ENCODE assay signal across 23 cellular contexts in genomic region chr17:48574523-48575065, GRCh38. TPM values are rescaled to one million over a fixed set of nuclear protein-coding genes. Genes with fewer than 3 reads are reported as not detected.
DNase-seq lines count a peak whose midpoint lies in the region; ATAC-seq and TF ChIP-seq lines count a peak whose summit lies in the region.
"Had no signal": no experiment of that assay in that cellular context is flagged by ENCODE, and none has a peak within 500 bp of the region (broad histone marks: within the 10 kb centered on the region; RNA-seq: fewer than 3 reads in every experiment).

No MANE protein-coding gene starts in this region.

- peaks cover 99% of the 10 kb centered on the region for H3K36me3 Mint-ChIP-seq in Calu3 (ENCODE audit: insufficient read depth, unreplicated experiment)
- H3K36me3 Mint-ChIP-seq: stimulated activated memory B cell treated with anti-CD40 and anti-IgM and Interleukin-4, amounts not matched to agents 10 μg/mL and 1 μg/mL and 100 μg/mL, for 72 hours had no signal

- peaks cover 75% of the 10 kb centered on the region for H3K4me1 ChIP-seq in adipocyte (ENCODE audit: control insufficient read depth, insufficient read depth, low read length)
- H3K4me1 ChIP-seq in sigmoid colon, result peaks cover 0 to 92% (median 74%) of the 10 kb centered on the region in 4 donors

- H3K9me3 ChIP-seq in adipocyte (ENCODE audit: control insufficient read depth, low read length) (no peaks in the 10 kb centered on the region), sigmoid colon (no peaks in the 10 kb centered on the region)
- H3K9me3 ChIP-seq: SJSA1, vagina had no signal

- peaks cover 51% of the 10 kb centered on the region for H3K4me1 Mint-ChIP-seq in Calu3 (ENCODE audit: low read depth, unreplicated experiment)

- no peak for ATAC-seq in HG02759 (IDR thresholded peaks at IDR 0.05; ENCODE audit: unreplicated experiment)
- no peak for ATAC-seq in GM19395 (IDR thresholded peaks at IDR 0.05; ENCODE audit: unreplicated experiment)
- ATAC-seq: GM12878; left lobe of liver; naive thymus-derived CD4-positive, alpha-beta T cell; stimulated activated memory B cell treated with anti-CD40 and anti-IgM and Interleukin-4, amounts not matched to agents 10 μg/mL and 1 μg/mL and 100 μg/mL, for 72 hours had no signal

- intact Hi-C loops in Calu3 (cut with micrococcal nuclease; ENCODE audit: unreplicated experiment), result loop anchor here (5.0 kb wide), 2 partner anchors 32 to 282 kb away; no protein-coding TSS in a partner anchor
- intact Hi-C loops in sigmoid colon (cut with DNase I), result no loop called here

- no peak overlapping the region for H3K4me3 Mint-ChIP-seq in Calu3 (ENCODE audit: low read depth, unreplicated experiment)
- H3K4me3 Mint-ChIP-seq: activated CD4-positive, alpha-beta T cell treated with anti-CD3 and anti-CD28 coated beads, Interleukin-2, amount 10 ng/mL, durations not matched to agents 24 days and 14 days; activated naive CD4-positive, alpha-beta T cell treated with anti-CD3 and anti-CD28 coated beads, Interleukin-2, amount 50 U/mL, for 24 hours; H9; stimulated activated memory B cell treated with anti-CD40 and anti-IgM and Interleukin-4, amounts not matched to agents 10 μg/mL and 1 μg/mL and 100 μg/mL, for 72 hours had no signal

- peaks cover 16% of the 10 kb centered on the region for H3K27me3 Mint-ChIP-seq in Calu3 (ENCODE audit: unreplicated experiment)

- H3K4me3 ChIP-seq in adipocyte (ENCODE audit: low read length), result peak overlapping the region; percentile 73
- H3K4me3 ChIP-seq in fibroblast of mammary gland (ENCODE audit: control insufficient read depth, low read depth, low read length), result peak overlapping the region; percentile 36
- H3K4me3 ChIP-seq in sigmoid colon, result peak overlapping the region; percentile 5 to 84 (median 44)
- H3K4me3 ChIP-seq: GM12878, SJSA1, vagina had no signal

- no TSS peak for BruUV-seq in Calu3 (replicated peaks; lab: Mats Ljungman, UMichigan)

- H3K9me3 Mint-ChIP-seq in Calu3 (ENCODE audit: low read depth, unreplicated experiment), result no peaks in the 10 kb centered on the region
- H3K9me3 Mint-ChIP-seq: activated CD4-positive, alpha-beta T cell treated with anti-CD3 and anti-CD28 coated beads, Interleukin-2, amount 10 ng/mL, durations not matched to agents 24 days and 14 days; activated naive CD4-positive, alpha-beta T cell treated with anti-CD3 and anti-CD28 coated beads, Interleukin-2, amount 50 U/mL, for 24 hours; stimulated activated memory B cell treated with anti-CD40 and anti-IgM and Interleukin-4, amounts not matched to agents 10 μg/mL and 1 μg/mL and 100 μg/mL, for 72 hours had no signal

- H3K27ac Mint-ChIP-seq in Calu3 (ENCODE audit: unreplicated experiment), result peak overlapping the region; percentile 66
- H3K27ac Mint-ChIP-seq: activated CD4-positive, alpha-beta T cell treated with anti-CD3 and anti-CD28 coated beads, Interleukin-2, amount 10 ng/mL, durations not matched to agents 24 days and 14 days; activated naive CD4-positive, alpha-beta T cell treated with anti-CD3 and anti-CD28 coated beads, Interleukin-2, amount 50 U/mL, for 24 hours; H9; stimulated activated memory B cell treated with anti-CD40 and anti-IgM and Interleukin-4, amounts not matched to agents 10 μg/mL and 1 μg/mL and 100 μg/mL, for 72 hours had no signal

- no peak for DNase-seq in Calu3
- DNase-seq in adipocyte (ENCODE audit: low read depth), result no peak
- no peak for DNase-seq in fibroblast of mammary gland (ENCODE audit: low read depth)
- no peak for DNase-seq in sigmoid colon
- DNase-seq in AG08396 (ENCODE audit: low spot score), result no peak
- no peak for DNase-seq in stimulated activated CD4-positive, alpha-beta T cell treated with anti-CD3 and anti-CD28 coated beads, Interleukin-4, amount 100 ng/mL, for 24 hours
- DNase-seq: activated CD4-positive, alpha-beta T cell treated with anti-CD3 and anti-CD28 coated beads, Interleukin-2, amount 10 ng/mL, durations not matched to agents 24 days and 14 days; activated T-cell treated with anti-CD3 and anti-CD28 coated beads for 4 hours; effector CD4-positive, alpha-beta T cell; foreskin fibroblast; H9; naive thymus-derived CD4-positive, alpha-beta T cell; NCI-H524 had no signal

- TF ChIP-seq POLR2A in sigmoid colon (IDR thresholded peaks at IDR 0.05), result no peak

- WGBS in sigmoid colon, 2 donors, result 79 to 83% methylated on average over 6 of the region's 6 CpGs

- H3K36me3 ChIP-seq in adipocyte (ENCODE audit: control insufficient read depth, insufficient read depth, low read length, severe bottlenecking) (no peaks in the 10 kb centered on the region), sigmoid colon (no peaks in the 10 kb centered on the region)
- H3K36me3 ChIP-seq: vagina had no signal

- CTCF ChIA-PET in Calu3 (lab: Charles Lee), result interaction anchor here (1.2 kb wide), 1 partner anchor 222 kb away, joined by 3 read pairs; no protein-coding TSS in a partner anchor

- TF ChIP-seq EP300 in sigmoid colon (IDR thresholded peaks at IDR 0.05), result no peak

- no peak for TF ChIP-seq CTCF in Calu3 (IDR thresholded peaks at IDR 0.05; ENCODE audit: unreplicated experiment)
- TF ChIP-seq CTCF in fibroblast of mammary gland (conservative IDR thresholded peaks at IDR 0.05; ENCODE audit: control insufficient read depth, insufficient read depth, low read depth, low read length), result no peak
- no peak for TF ChIP-seq CTCF in sigmoid colon (IDR thresholded peaks at IDR 0.05)

- H3K9ac ChIP-seq in adipocyte (ENCODE audit: low read length), result peak overlapping the region; percentile 88

- H3K27ac ChIP-seq in sigmoid colon, result peak overlapping the region; percentile 94 to 99 (median 96)
- H3K27ac ChIP-seq: SJSA1 had no signal

- H3K27me3 ChIP-seq in adipocyte (replicated peaks; ENCODE audit: control insufficient read depth, insufficient read depth, low read length) (no peaks in the 10 kb centered on the region), sigmoid colon (no peaks in the 10 kb centered on the region)
- H3K27me3 ChIP-seq: SJSA1, vagina had no signal

RNA-seq across cellular contexts. Expression of gene HOXB4, which starts 3.6 kb away (rescaled TPM):
- total RNA-seq in Calu3 (2022), result 28.0 and 31.1 TPM in 2 replicates
- 1 to 10 TPM; 4.6 to 8.3 (median 5.4) TPM for total RNA-seq in sigmoid colon
- 1 to 10 TPM in 2 of 3 donors, under 1 TPM in 1; 0.23 to 2.7 (median 1.2) TPM for polyA plus RNA-seq in sigmoid colon
- total RNA-seq: H9 had no signal
- polyA plus RNA-seq: naive thymus-derived CD4-positive, alpha-beta T cell had no signal

RNA-seq across cellular contexts. Expression of gene HOXB3, which starts 15.4 kb away (rescaled TPM):
- 151 and 154 TPM in 2 replicates for total RNA-seq in Calu3 (2022)
- total RNA-seq in sigmoid colon, result 10 to 100 TPM; 25.3 to 64.3 (median 30.1) TPM
- polyA plus RNA-seq in sigmoid colon, result 10 to 100 TPM in 2 of 3 donors, 1 to 10 TPM in 1; 6.2 to 16.7 (median 10.2) TPM
- total RNA-seq: H9 had no signal

RNA-seq across cellular contexts. Expression of gene HOXB5, which starts 19.0 kb away (rescaled TPM):
- total RNA-seq in Calu3 (2022) (47.2 and 48.5 TPM in 2 replicates), sigmoid colon (1 to 10 TPM; 1.5 to 2.5 (median 2.1) TPM)
- 10 to 100 TPM in 1 of 3 donors, 1 to 10 TPM in 2; 3.2 to 13.9 (median 4.2) TPM for polyA plus RNA-seq in sigmoid colon
- total RNA-seq: activated CD4-positive, alpha-beta T cell treated with anti-CD3 and anti-CD28 coated beads, Interleukin-2, amount 10 ng/mL, durations not matched to agents 24 days and 14 days; cardiac septum; G401; GM12878; H9; naive thymus-derived CD4-positive, alpha-beta T cell had no signal
- polyA plus RNA-seq: GM12878; naive thymus-derived CD4-positive, alpha-beta T cell had no signal

RNA-seq across cellular contexts. Expression of gene HOXB2, which starts 29.7 kb away (rescaled TPM):
- total RNA-seq in Calu3 (2022) (24.5 and 32.6 TPM in 2 replicates), sigmoid colon (10 to 100 TPM; 44.9 to 86.1 (median 63.6) TPM)
- polyA plus RNA-seq in sigmoid colon, result 1 to 10 TPM; 1.6 to 7.8 (median 3.0) TPM
- total RNA-seq: H9 had no signal

RNA-seq across cellular contexts. Expression of gene HOXB6, which starts 30.2 kb away (rescaled TPM):
- total RNA-seq in Calu3 (2022) (140 and 144 TPM in 2 replicates), sigmoid colon (10 to 100 TPM in 3 of 4 donors, 1 to 10 TPM in 1; 6.7 to 10.5 (median 10.3) TPM)
- 10 to 100 TPM in 2 of 3 donors, 1 to 10 TPM in 1; 6.0 to 28.5 (median 10.2) TPM for polyA plus RNA-seq in sigmoid colon
- total RNA-seq: H9 had no signal
- polyA plus RNA-seq: naive thymus-derived CD4-positive, alpha-beta T cell had no signal

Comparison
In these comparisons a context has a peak if more than half of its experiments do, and no peak if none do; other contexts are left out.
1. RNA of gene HOXB5, which starts 19.0 kb away (total RNA-seq): 47.2 to 48.5 TPM in Calu3; 1.5 to 2.5 TPM in sigmoid colon; every median in the first group is over 10 times any median in the second.
2. Peak in every context shown above with its lines, with median percentiles within 50 percentile points of each other: H3K4me3 ChIP-seq.